Comparison of ENCODE assay signal across 24 cellular contexts in the genomic region with DNA sequence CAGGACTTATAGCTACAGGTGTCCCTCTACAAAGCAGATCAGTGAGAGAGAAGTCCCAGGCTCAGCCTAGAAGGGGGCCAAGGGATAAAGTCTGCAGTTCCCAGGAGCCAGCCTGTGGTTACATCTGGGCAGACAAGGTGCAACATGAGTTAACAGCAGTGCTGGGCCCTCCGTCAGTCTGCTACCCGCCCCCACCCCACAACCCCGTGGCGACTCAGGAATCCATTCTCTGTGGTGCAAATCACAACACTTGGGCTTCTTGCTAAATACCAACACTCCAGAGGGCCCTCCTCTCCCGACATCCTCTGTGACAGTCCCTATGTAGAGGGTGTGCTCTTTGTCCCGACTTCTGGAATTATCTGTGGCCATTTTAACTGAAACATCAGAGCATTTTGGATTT. TPM values are rescaled to one million over a fixed set of nuclear protein-coding genes. Genes with fewer than 3 reads are reported as not detected.
"Had no signal": no experiment of that assay in that cellular context is flagged by ENCODE, and none has a peak within 500 bp of the region (broad histone marks: within the 10 kb centered on the region; RNA-seq: fewer than 3 reads in every experiment).

No MANE protein-coding gene starts in this region.

- H3K36me3 ChIP-seq: breast epithelium, left ventricle myocardium inferior, ovary, right lobe of liver, stomach, upper lobe of left lung, WERI-Rb-1 had no signal

- H3K9me3 ChIP-seq: left ventricle myocardium inferior, mucosa of descending colon, ovary, right lobe of liver, stomach, testis, upper lobe of left lung had no signal

- H3K4me3 ChIP-seq: breast epithelium, left ventricle myocardium inferior, mucosa of descending colon, ovary, right lobe of liver, smooth muscle cell, stomach, testis, upper lobe of left lung had no signal

- H3K27me3 ChIP-seq: ovary, stomach, testis, upper lobe of left lung had no signal

- H3K9me3 Mint-ChIP-seq: activated CD4-positive, alpha-beta memory T cell treated with anti-CD3 and anti-CD28 coated beads for 36 hours; activated naive CD4-positive, alpha-beta T cell treated with anti-CD3 and anti-CD28 coated beads, Interleukin-2, amount 10 ng/mL, durations not matched to agents 7 days and 5 days; activated naive CD8-positive, alpha-beta T cell treated with anti-CD3 and anti-CD28 coated beads, Interleukin-2, amount 50 U/mL, for 24 hours; activated T-helper 2 cell treated with anti-CD3 and anti-CD28 coated beads, Interferon-gamma antibody, Interleukin-2, Interleukin-4, amounts not matched to agents 10 μg/mL and 5 μg/mL and 100 μg/mL, durations not matched to agents 14 hours and 24 hours and 36 hours; stimulated activated effector memory CD8-positive, alpha-beta T cell treated with anti-CD3 and anti-CD28 coated beads, Interleukin-12 subunit alpha, Interleukin-12 subunit beta, amount 100 ng/mL, for 72 hours had no signal

- ATAC-seq: activated CD4-positive, alpha-beta T cell treated with anti-CD3 and anti-CD28 coated beads for 36 hours; activated naive CD8-positive, alpha-beta T cell treated with anti-CD3 and anti-CD28 coated beads, Interleukin-2, amount 50 U/mL, for 24 hours; mucosa of descending colon; naive thymus-derived CD4-positive, alpha-beta T cell; right lobe of liver; stimulated activated effector memory CD8-positive, alpha-beta T cell treated with anti-CD3 and anti-CD28 coated beads, Interleukin-12 subunit alpha, Interleukin-12 subunit beta, amount 100 ng/mL, for 72 hours had no signal

- H3K27me3 Mint-ChIP-seq: activated CD4-positive, alpha-beta T cell treated with anti-CD3 and anti-CD28 coated beads for 36 hours; activated naive CD4-positive, alpha-beta T cell treated with anti-CD3 and anti-CD28 coated beads, Interleukin-2, amount 10 ng/mL, durations not matched to agents 7 days and 5 days; activated naive CD8-positive, alpha-beta T cell treated with anti-CD3 and anti-CD28 coated beads, Interleukin-2, amount 50 U/mL, for 24 hours had no signal

- DNase-seq: activated CD4-positive, alpha-beta memory T cell treated with anti-CD3 and anti-CD28 coated beads for 36 hours; activated CD4-positive, alpha-beta T cell treated with anti-CD3 and anti-CD28 coated beads for 36 hours; activated naive CD4-positive, alpha-beta T cell treated with anti-CD3 and anti-CD28 coated beads, Interleukin-2, amount 10 ng/mL, durations not matched to agents 7 days and 5 days; activated naive CD8-positive, alpha-beta T cell treated with anti-CD3 and anti-CD28 coated beads, Interleukin-2, amount 50 U/mL, for 24 hours; activated T-cell treated with anti-CD3 and anti-CD28 coated beads, Interleukin-2, amount 50 U/mL, for 1 hour; aorta; cerebellar nuclear complex; effector memory CD4-positive, alpha-beta T cell; left ventricle myocardium inferior; mucosa of descending colon; naive thymus-derived CD4-positive, alpha-beta T cell; ovary; right lobe of liver; stimulated activated CD4-positive, alpha-beta T cell treated with anti-CD3 and anti-CD28 coated beads, Interleukin-4, amount 100 ng/mL, for 24 hours; stomach; SW 1271; T-helper 2 cell; testis; upper lobe of left lung; WERI-Rb-1 had no signal

- H3K27ac ChIP-seq: breast epithelium, left ventricle myocardium inferior, ovary, right lobe of liver, stomach, testis, upper lobe of left lung, WERI-Rb-1 had no signal

- H3K4me1 ChIP-seq: breast epithelium, left ventricle myocardium inferior, right lobe of liver, stomach, testis, upper lobe of left lung had no signal

- H3K4me1 Mint-ChIP-seq: activated CD4-positive, alpha-beta T cell treated with anti-CD3 and anti-CD28 coated beads for 36 hours; activated naive CD4-positive, alpha-beta T cell treated with anti-CD3 and anti-CD28 coated beads, Interleukin-2, amount 10 ng/mL, durations not matched to agents 7 days and 5 days; activated naive CD8-positive, alpha-beta T cell treated with anti-CD3 and anti-CD28 coated beads, Interleukin-2, amount 50 U/mL, for 24 hours; naive thymus-derived CD4-positive, alpha-beta T cell; stimulated activated effector memory CD8-positive, alpha-beta T cell treated with anti-CD3 and anti-CD28 coated beads, Interleukin-12 subunit alpha, Interleukin-12 subunit beta, amount 100 ng/mL, for 72 hours had no signal

- H3K27ac Mint-ChIP-seq: activated CD4-positive, alpha-beta memory T cell treated with anti-CD3 and anti-CD28 coated beads for 36 hours; activated CD4-positive, alpha-beta T cell treated with anti-CD3 and anti-CD28 coated beads for 36 hours; activated naive CD4-positive, alpha-beta T cell treated with anti-CD3 and anti-CD28 coated beads, Interleukin-2, amount 10 ng/mL, durations not matched to agents 7 days and 5 days; activated naive CD8-positive, alpha-beta T cell treated with anti-CD3 and anti-CD28 coated beads, Interleukin-2, amount 50 U/mL, for 24 hours; activated T-helper 2 cell treated with anti-CD3 and anti-CD28 coated beads, Interferon-gamma antibody, Interleukin-2, Interleukin-4, amounts not matched to agents 10 μg/mL and 5 μg/mL and 100 μg/mL, durations not matched to agents 14 hours and 24 hours and 36 hours; naive thymus-derived CD4-positive, alpha-beta T cell; stimulated activated effector memory CD8-positive, alpha-beta T cell treated with anti-CD3 and anti-CD28 coated beads, Interleukin-12 subunit alpha, Interleukin-12 subunit beta, amount 100 ng/mL, for 72 hours had no signal

- H3K4me3 Mint-ChIP-seq: activated CD4-positive, alpha-beta memory T cell treated with anti-CD3 and anti-CD28 coated beads for 36 hours; activated CD4-positive, alpha-beta T cell treated with anti-CD3 and anti-CD28 coated beads for 36 hours; activated naive CD4-positive, alpha-beta T cell treated with anti-CD3 and anti-CD28 coated beads, Interleukin-2, amount 10 ng/mL, durations not matched to agents 7 days and 5 days; activated naive CD8-positive, alpha-beta T cell treated with anti-CD3 and anti-CD28 coated beads, Interleukin-2, amount 50 U/mL, for 24 hours; naive thymus-derived CD4-positive, alpha-beta T cell; stimulated activated effector memory CD8-positive, alpha-beta T cell treated with anti-CD3 and anti-CD28 coated beads, Interleukin-12 subunit alpha, Interleukin-12 subunit beta, amount 100 ng/mL, for 72 hours had no signal

- H3K4me2 ChIP-seq: smooth muscle cell had no signal

- H3K36me3 Mint-ChIP-seq: activated CD4-positive, alpha-beta memory T cell treated with anti-CD3 and anti-CD28 coated beads for 36 hours; activated naive CD4-positive, alpha-beta T cell treated with anti-CD3 and anti-CD28 coated beads, Interleukin-2, amount 10 ng/mL, durations not matched to agents 7 days and 5 days; naive thymus-derived CD4-positive, alpha-beta T cell; stimulated activated effector memory CD8-positive, alpha-beta T cell treated with anti-CD3 and anti-CD28 coated beads, Interleukin-12 subunit alpha, Interleukin-12 subunit beta, amount 100 ng/mL, for 72 hours had no signal

RNA-seq across cellular contexts. Expression of gene GPM6B, which starts 13.8 kb away (rescaled TPM):
- total RNA-seq: activated CD4-positive, alpha-beta memory T cell treated with anti-CD3 and anti-CD28 coated beads for 36 hours; activated T-helper 2 cell treated with anti-CD3 and anti-CD28 coated beads, Interferon-gamma antibody, Interleukin-2, Interleukin-4, amounts not matched to agents 10 μg/mL and 5 μg/mL and 100 μg/mL, durations not matched to agents 14 hours and 24 hours and 36 hours; naive thymus-derived CD4-positive, alpha-beta T cell had no signal
